ENCODE assay signal across 8 cellular contexts in the genomic region with DNA sequence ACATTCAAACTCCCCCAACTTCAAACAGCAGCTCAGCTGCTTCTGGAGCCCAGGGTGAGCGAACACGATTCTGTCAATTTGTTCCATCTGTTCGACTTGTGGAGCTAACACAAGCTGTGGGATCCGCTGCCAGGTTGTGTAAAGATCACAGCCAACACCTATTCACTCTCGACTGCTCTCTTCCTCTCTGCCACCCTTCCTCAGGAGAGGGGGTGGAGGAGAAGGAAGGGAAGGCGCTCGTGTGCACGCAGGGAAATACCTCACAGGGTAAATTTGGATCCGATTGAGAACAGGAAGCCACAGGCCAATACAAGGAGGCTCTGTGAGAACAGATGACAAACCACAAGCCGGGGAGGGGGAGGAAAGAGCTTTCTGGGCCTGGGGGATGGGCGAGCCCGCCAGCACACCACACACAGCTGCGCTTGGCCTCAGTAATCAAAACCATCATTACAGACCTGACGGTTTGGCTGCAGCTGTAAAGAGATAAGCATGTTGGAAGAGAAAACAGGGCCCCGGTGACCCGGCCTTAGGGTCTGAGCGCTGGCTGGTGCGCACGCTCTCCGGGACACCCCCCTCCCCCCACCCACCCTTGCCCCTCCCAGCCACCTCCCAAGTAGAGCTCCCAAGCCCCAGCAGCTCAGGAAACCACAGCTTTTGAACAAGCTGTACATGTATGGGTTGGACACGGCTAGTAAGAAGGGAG. TPM values are rescaled to one million over a fixed set of nuclear protein-coding genes. Genes with fewer than 3 reads are reported as not detected.
DNase-seq lines count a peak whose midpoint lies in the region; ATAC-seq and TF ChIP-seq lines count a peak whose summit lies in the region.

No MANE protein-coding gene starts in this region.

- 37% methylated on average over 15 of the region's 21 CpGs for WGBS in HUES64

- H3K9ac ChIP-seq in HUES64 (ENCODE audit: low read depth, low read length) (peak overlapping the region; percentile 47; the same call in 1 of the 2 replicates), rectal smooth muscle tissue (ENCODE audit: low read length) (no peak overlapping the region)

- DNase-seq in Caco-2 (peak; percentile 39 to 72), SK-N-DZ (ENCODE audit: low spot score) (peak; percentile 96), glomerular visceral epithelial cell (ENCODE audit: extremely low spot score) (peak; percentile 62), uterus (peak; percentile 68 to 69)
- peak; percentile 91 for DNase-seq in activated naive CD4-positive, alpha-beta T cell treated with anti-CD3 and anti-CD28 coated beads for 36 hours

- H3K27me3 Mint-ChIP-seq in Caco-2 (ENCODE audit: insufficient read depth, unreplicated experiment) = no peaks in the 10 kb centered on the region
- no peaks in the 10 kb centered on the region for H3K27me3 Mint-ChIP-seq in activated naive CD4-positive, alpha-beta T cell treated with anti-CD3 and anti-CD28 coated beads for 36 hours (ENCODE audit: low read depth)

- H3K4me1 ChIP-seq in Caco-2 = 0 out of 2 replicates have a peak, but pooled peaks cover 5% of the 10 kb centered on the region
- H3K4me1 ChIP-seq in HUES64 (ENCODE audit: insufficient read depth, low read length) = peaks cover 16% of the 10 kb centered on the region
- peaks cover 25% of the 10 kb centered on the region for H3K4me1 ChIP-seq in rectal smooth muscle tissue (ENCODE audit: control insufficient read depth, insufficient read depth, low read length)
- no peaks in the 10 kb centered on the region for H3K4me1 ChIP-seq in uterus

- BruUV-seq in Caco-2 (replicated peaks; lab: Mats Ljungman, UMichigan) = no TSS peak

- intact Hi-C loops in Caco-2 (cut with micrococcal nuclease; ENCODE audit: unreplicated experiment) = no loop called here
- intact Hi-C loops in activated naive CD4-positive, alpha-beta T cell treated with anti-CD3 and anti-CD28 coated beads for 36 hours (cut with micrococcal nuclease) = loop anchor here (1.0 to 2.0 kb wide), 5 partner anchors 32 to 165 kb away; a partner anchor contains a TSS
- intact Hi-C loops in uterus (cut with DNase I; ENCODE audit: low total_unique reads) = no loop called here

- no peak for TF ChIP-seq POLR2A in uterus (IDR thresholded peaks at IDR 0.05)

- peaks cover 14% of the 10 kb centered on the region for H3K4me1 Mint-ChIP-seq in Caco-2 (ENCODE audit: low read depth, unreplicated experiment)
- H3K4me1 Mint-ChIP-seq in activated naive CD4-positive, alpha-beta T cell treated with anti-CD3 and anti-CD28 coated beads for 36 hours (ENCODE audit: low read depth) = peaks cover 30% of the 10 kb centered on the region

- H3K4me3 ChIP-seq in Caco-2 (ENCODE audit: low read depth, low read length) = no peak overlapping the region
- H3K4me3 ChIP-seq in HUES64 (ENCODE audit: low read length) = peak overlapping the region; percentile 30; the same call in 1 of the 2 replicates
- H3K4me3 ChIP-seq in rectal smooth muscle tissue (ENCODE audit: low read length) = peak overlapping the region; percentile 38
- H3K4me3 ChIP-seq in uterus = peak overlapping the region in 1 of 2 donors; percentile 4

- H3K27ac Mint-ChIP-seq in Caco-2 (ENCODE audit: unreplicated experiment) = peak overlapping the region; percentile 28
- H3K27ac Mint-ChIP-seq in activated naive CD4-positive, alpha-beta T cell treated with anti-CD3 and anti-CD28 coated beads for 36 hours = no peak overlapping the region

- peaks cover 38% of the 10 kb centered on the region for H3K36me3 Mint-ChIP-seq in Caco-2 (ENCODE audit: insufficient read depth, unreplicated experiment)
- peaks cover 5% of the 10 kb centered on the region for H3K36me3 Mint-ChIP-seq in activated naive CD4-positive, alpha-beta T cell treated with anti-CD3 and anti-CD28 coated beads for 36 hours (ENCODE audit: low read depth)

- TF ChIP-seq CTCF in Caco-2 (IDR thresholded peaks at IDR 0.05; ENCODE audit: insufficient read depth in 1 of 2, low read depth in 1 of 2, low read length in 1 of 2, severe bottlenecking in 1 of 2, unreplicated experiment in 1 of 2) = no peak
- TF ChIP-seq CTCF in uterus (IDR thresholded peaks at IDR 0.05) = no peak

- H3K9me3 ChIP-seq in Caco-2 (no peaks in the 10 kb centered on the region), HUES64 (ENCODE audit: insufficient read depth, low read depth, low read length) (no peaks in the 10 kb centered on the region), uterus (no peaks in the 10 kb centered on the region)

- POLR2A ChIA-PET in Caco-2 (lab: Charles Lee) = interaction anchor here (0.6 kb wide), 1 partner anchor 9 kb away, joined by 5 read pairs; no protein-coding TSS in a partner anchor

- H3K27me3 ChIP-seq in Caco-2 (replicated peaks; ENCODE audit: control insufficient read depth, insufficient read depth, low read length) (no peaks in the 10 kb centered on the region), HUES64 (ENCODE audit: insufficient read depth, low read length) (no peaks in the 10 kb centered on the region), rectal smooth muscle tissue (ENCODE audit: control insufficient read depth, insufficient read depth, low read length) (no peaks in the 10 kb centered on the region), uterus (no peaks in the 10 kb centered on the region)

- H3K27ac ChIP-seq in HUES64 (ENCODE audit: low read depth, low read length) (peak overlapping the region; percentile 57), rectal smooth muscle tissue (ENCODE audit: low read depth, low read length) (peak overlapping the region; percentile 27), uterus (peak overlapping the region; percentile 18 to 49)

- H3K36me3 ChIP-seq in Caco-2 (ENCODE audit: control insufficient read depth, insufficient read depth, low read length) (peaks cover 3% of the 10 kb centered on the region), HUES64 (ENCODE audit: insufficient read depth, low read length) (peaks cover 83% of the 10 kb centered on the region), rectal smooth muscle tissue (ENCODE audit: control insufficient read depth, insufficient read depth, low read length) (no peaks in the 10 kb centered on the region), uterus (no peaks in the 10 kb centered on the region)

- peak; percentile 90 for ATAC-seq in GM21390 (IDR thresholded peaks at IDR 0.05; ENCODE audit: unreplicated experiment)

- H3K4me3 Mint-ChIP-seq in Caco-2 (ENCODE audit: unreplicated experiment) = peak overlapping the region; percentile 66
- peak overlapping the region; percentile 73 for H3K4me3 Mint-ChIP-seq in activated naive CD4-positive, alpha-beta T cell treated with anti-CD3 and anti-CD28 coated beads for 36 hours

- CTCF ChIA-PET in Caco-2 (lab: Charles Lee) = interaction anchor here (0.6 kb wide), 1 partner anchor 198 kb away, joined by 3 read pairs; no protein-coding TSS in a partner anchor
- CTCF ChIA-PET in activated naive CD4-positive, alpha-beta T cell treated with anti-CD3 and anti-CD28 coated beads for 36 hours (lab: Charles Lee) = interaction anchor here (0.5 to 1.5 kb wide), 4 partner anchors 9 to 1134 kb away, joined by 3 to 5 read pairs (median 4); no protein-coding TSS in a partner anchor

- no peaks in the 10 kb centered on the region for H3K9me3 Mint-ChIP-seq in Caco-2 (ENCODE audit: unreplicated experiment)
- H3K9me3 Mint-ChIP-seq in activated naive CD4-positive, alpha-beta T cell treated with anti-CD3 and anti-CD28 coated beads for 36 hours = no peaks in the 10 kb centered on the region

RNA-seq across cellular contexts. Expression of a gene that starts 54.2 kb away (rescaled TPM):
- total RNA-seq in Caco-2 (2022) = 23.3 and 25.9 TPM in 2 replicates
- polyA plus RNA-seq in HUES64 (2013, experiment 1 of 2) = 13.8 TPM
- 13.1 TPM for polyA plus RNA-seq in HUES64 (2013, experiment 2 of 2)
- 6.5 and 7.5 TPM in 2 replicates for polyA plus RNA-seq in SK-N-DZ (2014; cell fraction: cytosol; rRNA removed)
- polyA plus RNA-seq in SK-N-DZ (2014; cell fraction: nucleus; rRNA removed) = 11.4 and 18.6 TPM in 2 replicates
- total RNA-seq in activated naive CD4-positive, alpha-beta T cell treated with anti-CD3 and anti-CD28 coated beads for 36 hours = 1 to 10 TPM; 3.4 to 4.0 TPM
- 10 to 100 TPM in 2 of 4 donors, 1 to 10 TPM in 2; 7.4 to 24.6 (median 10.8) TPM for total RNA-seq in uterus
